ENCODE assay signal across 13 cellular contexts in the genomic region with DNA sequence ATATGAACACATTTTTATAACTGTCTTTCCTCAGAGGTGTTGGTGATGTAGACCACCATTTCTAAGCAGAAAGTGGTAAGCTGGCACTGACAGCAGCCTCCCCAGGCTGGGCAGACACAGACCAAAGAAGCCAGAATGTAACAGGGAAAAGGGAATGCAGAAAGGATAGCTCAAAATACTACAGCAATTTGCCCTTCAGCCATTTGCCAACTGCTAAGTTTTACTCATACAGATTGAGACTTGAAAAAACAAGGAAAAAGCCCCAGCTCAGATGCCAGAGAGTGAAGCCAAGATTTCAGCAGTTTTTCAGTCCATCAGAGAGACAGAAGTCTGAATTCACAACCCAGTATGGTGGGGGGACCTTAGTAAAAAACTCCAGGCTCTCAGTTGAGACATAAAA.
DNase-seq lines count a peak whose midpoint lies in the region; ATAC-seq and TF ChIP-seq lines count a peak whose summit lies in the region.
"Had no signal": no experiment of that assay in that cellular context is flagged by ENCODE, and none has a peak within 500 bp of the region (broad histone marks: within the 10 kb centered on the region; RNA-seq: fewer than 3 reads in every experiment).

No MANE protein-coding gene starts in this region.

- peak overlapping the region; percentile 71 for H3K4me3 ChIP-seq in adipocyte (ENCODE audit: low read length)

- no peaks in the 10 kb centered on the region for H3K36me3 ChIP-seq in adipocyte (ENCODE audit: control insufficient read depth, insufficient read depth, low read length, severe bottlenecking)

- peak; percentile 1 for DNase-seq in ELF-1 (ENCODE audit: low read depth, low spot score)
- DNase-seq in adipocyte (ENCODE audit: low read depth) = peak; percentile 78
- DNase-seq in foreskin keratinocyte = peak in 1 of 2 donors; percentile 72
- no peak for DNase-seq in sciatic nerve (ENCODE audit: low spot score)
- DNase-seq in NOMO-1 (lab: John Stamatoyannopoulos, UW; ENCODE audit: unreplicated experiment in 2 of 2) = no peak
- no peak for DNase-seq in NCI-H1694 (lab: John Stamatoyannopoulos, UW)
- DNase-seq: activated CD8-positive, alpha-beta T cell treated with anti-CD3 and anti-CD28 coated beads for 36 hours; CD4-positive, alpha-beta memory T cell; NCI-H82; stimulated activated CD4-positive, alpha-beta T cell treated with anti-CD3 and anti-CD28 coated beads, Interleukin-4, amount 100 ng/mL, for 24 hours had no signal

- H3K9me3 ChIP-seq in adipocyte (ENCODE audit: control insufficient read depth, low read length) = no peaks in the 10 kb centered on the region

- peak overlapping the region; percentile 81 for H3K27ac ChIP-seq in foreskin keratinocyte

- no peak for TF ChIP-seq CTCF in foreskin keratinocyte (conservative IDR thresholded peaks at IDR 0.05)

- peak overlapping the region; percentile 88 for H3K9ac ChIP-seq in adipocyte (ENCODE audit: low read length)

- no peaks in the 10 kb centered on the region for H3K27me3 ChIP-seq in adipocyte (replicated peaks; ENCODE audit: control insufficient read depth, insufficient read depth, low read length)
- H3K27me3 ChIP-seq in foreskin keratinocyte = no peaks in the 10 kb centered on the region

- H3K4me1 ChIP-seq in adipocyte (ENCODE audit: control insufficient read depth, insufficient read depth, low read length) = peaks cover 57% of the 10 kb centered on the region
- H3K4me1 ChIP-seq in foreskin keratinocyte = peaks cover 29% of the 10 kb centered on the region

- ATAC-seq in foreskin keratinocyte (peak; percentile 25), sciatic nerve (peak; percentile 41), HG03039 (IDR thresholded peaks at IDR 0.05; ENCODE audit: unreplicated experiment) (no peak), GM21737 (IDR thresholded peaks at IDR 0.05; ENCODE audit: unreplicated experiment) (no peak)
- ATAC-seq: activated CD8-positive, alpha-beta T cell treated with anti-CD3 and anti-CD28 coated beads for 36 hours; activated naive CD4-positive, alpha-beta T cell treated with anti-CD3 and anti-CD28 coated beads, Interleukin-2, amount 50 U/mL, for 72 hours had no signal

- intact Hi-C loops in sciatic nerve (cut with DNase I) = no loop called here

Comparison
In these comparisons a context has a peak if more than half of its experiments do, and no peak if none do; other contexts are left out.
1. DNase-seq: peak in ELF-1 (single experiment) and adipocyte (single experiment); none in sciatic nerve (single experiment), NOMO-1 (0 of 2) and NCI-H1694 (single experiment).
2. ATAC-seq: peak in foreskin keratinocyte (single experiment) and sciatic nerve (single experiment); none in HG03039 (single experiment) and GM21737 (single experiment).